Comparison of ENCODE assay signal across 8 cellular contexts in the genomic region with DNA sequence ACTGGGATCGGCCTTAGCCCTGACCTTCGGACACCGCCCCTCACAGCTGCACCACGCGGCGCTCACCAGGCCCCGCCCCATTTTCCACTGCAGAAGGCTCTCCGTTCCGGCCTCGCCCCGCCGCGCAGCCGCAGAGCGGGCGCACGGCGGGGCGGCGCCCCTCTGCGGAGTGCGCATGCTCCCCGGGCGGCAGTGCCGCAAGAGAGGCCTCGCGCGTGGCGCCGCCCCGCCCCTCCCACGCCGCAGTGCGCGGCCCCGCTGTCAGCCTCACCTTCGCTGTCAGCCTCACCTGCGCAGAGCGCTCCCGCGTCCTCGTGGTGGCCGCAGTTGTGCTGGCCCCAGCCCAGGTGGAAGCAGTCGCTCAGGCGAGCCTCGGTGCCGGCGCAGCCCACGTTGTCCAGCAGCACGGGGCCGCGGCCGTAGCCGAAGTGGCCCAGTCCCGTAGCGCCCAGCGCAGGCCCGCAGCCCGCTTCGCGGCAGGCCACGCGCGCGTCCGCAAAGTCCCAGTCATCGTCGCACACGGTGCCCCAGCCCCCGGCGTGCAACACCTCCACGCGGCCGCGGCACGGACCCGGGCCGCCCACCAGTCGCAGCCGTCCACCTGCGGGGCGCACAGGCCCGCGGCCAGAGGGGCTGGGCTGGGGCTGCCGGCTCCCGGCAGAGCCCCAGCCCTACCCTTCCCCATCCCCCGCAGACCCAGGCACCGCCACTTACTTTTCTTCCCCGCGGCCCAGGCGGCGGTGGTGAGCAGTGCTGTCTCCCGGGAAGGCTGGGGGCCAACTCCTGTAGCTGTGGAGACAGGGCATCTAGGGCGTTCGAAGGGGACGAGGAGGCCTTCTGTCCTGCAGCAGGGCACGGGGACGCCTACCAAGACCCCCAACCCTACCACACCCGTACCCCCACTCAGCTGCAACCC. TPM values are rescaled to one million over a fixed set of nuclear protein-coding genes. Genes with fewer than 3 reads are reported as not detected.
DNase-seq lines count a peak whose midpoint lies in the region; ATAC-seq and TF ChIP-seq lines count a peak whose summit lies in the region.

No MANE protein-coding gene starts in this region.

- H3K4me3 ChIP-seq in AG10803 (ENCODE audit: low read length) = peak overlapping the region; percentile 72

- TF ChIP-seq CTCF in AG10803 (conservative IDR thresholded peaks at IDR 0.05; ENCODE audit: low read length) = 0 out of 2 replicates have a peak, but pooled peaks have one; percentile 7

- peak; percentile 83 for DNase-seq in AG10803 (ENCODE audit: low read depth)
- DNase-seq in NCI-H226 = peak; percentile 85
- peak; percentile 97 for DNase-seq in cerebellum (ENCODE audit: low spot score)
- peak; percentile 93 for DNase-seq in kidney tubule cell (ENCODE audit: low spot score)
- peak; percentile 84 to 87 for DNase-seq in stimulated activated CD4-positive, alpha-beta T cell treated with anti-CD3 and anti-CD28 coated beads, Interleukin-1b, Interleukin-23, amount 100 ng/mL, for 1 hour (ENCODE audit: low read depth in 2 of 2)

- peak; percentile 92 for ATAC-seq in GM19023 (IDR thresholded peaks at IDR 0.05; ENCODE audit: unreplicated experiment)
- peak; percentile 85 for ATAC-seq in HG03175 (IDR thresholded peaks at IDR 0.05; ENCODE audit: unreplicated experiment)
- peak; percentile 82 for ATAC-seq in activated CD4-positive, CD25-positive, alpha-beta regulatory T cell treated with anti-CD3 and anti-CD28 coated beads, Interleukin-2, amount 50 U/mL, for 24 hours

RNA-seq across cellular contexts. Expression of gene SSC4D, which starts 16.1 kb away (rescaled TPM):
- 0.73 TPM for total RNA-seq in cerebellum

RNA-seq across cellular contexts. Expression of gene ZP3, which starts 31.4 kb away (rescaled TPM):
- 0.45 TPM for total RNA-seq in cerebellum

RNA-seq across cellular contexts. Expression of gene YWHAG, which starts 34.6 kb away (rescaled TPM):
- 226 TPM for total RNA-seq in cerebellum

Comparison
In these comparisons a context has a peak if more than half of its experiments do, and no peak if none do; other contexts are left out.
1. Peak in every context shown above with its lines: DNase-seq, ATAC-seq and H3K4me3 ChIP-seq.